30 cellular contexts compared by ENCODE assay signal in genomic region chr7:92044940-92045339, GRCh38.
"Had no signal": no experiment of that assay in that cellular context is flagged by ENCODE, and none has a peak within 500 bp of the region (broad histone marks: within the 10 kb centered on the region; RNA-seq: fewer than 3 reads in every experiment).

No MANE protein-coding gene starts in this region.

- DNase-seq: activated CD4-positive, alpha-beta memory T cell treated with anti-CD3 and anti-CD28 coated beads, Interleukin-2, amount 10 ng/mL, durations not matched to agents 7 days and 5 days; activated CD4-positive, alpha-beta T cell treated with anti-CD3 and anti-CD28 coated beads, Interleukin-2, amount 10 ng/mL, durations not matched to agents 24 days and 14 days; activated CD4-positive, CD25-positive, alpha-beta regulatory T cell treated with anti-CD3 and anti-CD28 coated beads, Interleukin-2, amount 50 U/mL, for 72 hours; activated CD8-positive, alpha-beta memory T cell treated with anti-CD3 and anti-CD28 coated beads, Interleukin-2, amount 50 U/mL, for 48 hours; activated gamma-delta T cell treated with Interleukin-2 at 50 U/mL for 16 hours; activated naive CD4-positive, alpha-beta T cell treated with anti-CD3 and anti-CD28 coated beads, Interleukin-2, amount 50 U/mL, for 16 hours; activated T-cell treated with anti-CD3 and anti-CD28 coated beads, Interleukin-2, amount 50 U/mL, for 24 hours; amniotic stem cell; brain microvascular endothelial cell; effector CD4-positive, alpha-beta T cell; hypothalamus; immature natural killer cell; mesendoderm; stimulated activated CD4-positive, alpha-beta T cell treated with anti-CD3 and anti-CD28 coated beads, Interleukin-1b, Interleukin-23, amount 100 ng/mL, for 48 hours; stimulated activated CD4-positive, alpha-beta T cell treated with anti-CD3 and anti-CD28 coated beads, Interleukin-4, amount 100 ng/mL, for 4 hours; stimulated activated CD8-positive, alpha-beta memory T cell treated with anti-CD3 and anti-CD28 coated beads, Interleukin-4, amount 100 ng/mL, for 48 hours; stimulated activated naive CD8-positive, alpha-beta T cell treated with anti-CD3 and anti-CD28 coated beads, Interleukin-15, amount 100 ng/mL, for 72 hours; substantia nigra; T-helper 17 cell; T1000; tibial artery had no signal

- H3K27me3 ChIP-seq: brain microvascular endothelial cell, gastroesophageal sphincter, tibial artery had no signal

- H3K27me3 Mint-ChIP-seq: activated CD4-positive, alpha-beta memory T cell treated with anti-CD3 and anti-CD28 coated beads, Interleukin-2, amount 10 ng/mL, durations not matched to agents 7 days and 5 days; activated CD4-positive, alpha-beta T cell treated with anti-CD3 and anti-CD28 coated beads, Interleukin-2, amount 10 ng/mL, durations not matched to agents 24 days and 14 days; activated T-cell treated with anti-CD3 and anti-CD28 coated beads, Interleukin-2, amount 50 U/mL, for 24 hours; central memory CD8-positive, alpha-beta T cell; dendritic cell treated with granulocyte-macrophage colony-stimulating factor and Interleukin-4, amounts not matched to agents 40 ng/mL and 50 ng/mL, for 4 days; natural killer cell treated with Interleukin-12 subunit alpha and Interleukin-12 subunit beta and Interleukin-15 and Interleukin-18, amount 100 ng/mL, for 72 hours; stimulated activated memory B cell treated with anti-CD40 and anti-IgM and Interleukin-4, amounts not matched to agents 10 μg/mL and 1 μg/mL and 100 μg/mL, for 72 hours; stimulated activated naive CD8-positive, alpha-beta T cell treated with anti-CD3 and anti-CD28 coated beads, Interleukin-15, amount 100 ng/mL, for 72 hours; T-helper 17 cell had no signal

- H3K4me2 ChIP-seq: smooth muscle cell had no signal

- H3K9me3 ChIP-seq: gastroesophageal sphincter, tibial artery had no signal

- H3K4me3 Mint-ChIP-seq: activated CD4-positive, alpha-beta memory T cell treated with anti-CD3 and anti-CD28 coated beads, Interleukin-2, amount 10 ng/mL, durations not matched to agents 7 days and 5 days; activated CD4-positive, alpha-beta T cell treated with anti-CD3 and anti-CD28 coated beads, Interleukin-2, amount 10 ng/mL, durations not matched to agents 24 days and 14 days; activated T-cell treated with anti-CD3 and anti-CD28 coated beads, Interleukin-2, amount 50 U/mL, for 24 hours; central memory CD8-positive, alpha-beta T cell; dendritic cell treated with granulocyte-macrophage colony-stimulating factor and Interleukin-4, amounts not matched to agents 40 ng/mL and 50 ng/mL, for 4 days; immature natural killer cell; natural killer cell treated with Interleukin-12 subunit alpha and Interleukin-12 subunit beta and Interleukin-15 and Interleukin-18, amount 100 ng/mL, for 72 hours; stimulated activated memory B cell treated with anti-CD40 and anti-IgM and Interleukin-4, amounts not matched to agents 10 μg/mL and 1 μg/mL and 100 μg/mL, for 72 hours; stimulated activated naive CD8-positive, alpha-beta T cell treated with anti-CD3 and anti-CD28 coated beads, Interleukin-15, amount 100 ng/mL, for 72 hours; T-helper 17 cell had no signal

- ATAC-seq: gastroesophageal sphincter; natural killer cell treated with Interleukin-12 subunit alpha and Interleukin-12 subunit beta and Interleukin-15 and Interleukin-18, amount 100 ng/mL, for 72 hours; sciatic nerve; stimulated activated memory B cell treated with anti-CD40 and anti-IgM and Interleukin-4, amounts not matched to agents 10 μg/mL and 1 μg/mL and 100 μg/mL, for 72 hours; stimulated activated naive CD8-positive, alpha-beta T cell treated with anti-CD3 and anti-CD28 coated beads, Interleukin-15, amount 100 ng/mL, for 72 hours; T-helper 17 cell had no signal

- H3K4me3 ChIP-seq: gastroesophageal sphincter, lung, smooth muscle cell, tibial artery had no signal

- H3K9me3 Mint-ChIP-seq: activated CD4-positive, alpha-beta memory T cell treated with anti-CD3 and anti-CD28 coated beads, Interleukin-2, amount 10 ng/mL, durations not matched to agents 7 days and 5 days; activated CD4-positive, alpha-beta T cell treated with anti-CD3 and anti-CD28 coated beads, Interleukin-2, amount 10 ng/mL, durations not matched to agents 24 days and 14 days; activated T-cell treated with anti-CD3 and anti-CD28 coated beads, Interleukin-2, amount 50 U/mL, for 24 hours; central memory CD8-positive, alpha-beta T cell; dendritic cell treated with granulocyte-macrophage colony-stimulating factor and Interleukin-4, amounts not matched to agents 40 ng/mL and 50 ng/mL, for 4 days; immature natural killer cell; natural killer cell treated with Interleukin-12 subunit alpha and Interleukin-12 subunit beta and Interleukin-15 and Interleukin-18, amount 100 ng/mL, for 72 hours; stimulated activated memory B cell treated with anti-CD40 and anti-IgM and Interleukin-4, amounts not matched to agents 10 μg/mL and 1 μg/mL and 100 μg/mL, for 72 hours; stimulated activated naive CD8-positive, alpha-beta T cell treated with anti-CD3 and anti-CD28 coated beads, Interleukin-15, amount 100 ng/mL, for 72 hours had no signal

- H3K27ac ChIP-seq: brain microvascular endothelial cell, epithelial cell of prostate had no signal

- H3K4me1 Mint-ChIP-seq: activated CD4-positive, alpha-beta memory T cell treated with anti-CD3 and anti-CD28 coated beads, Interleukin-2, amount 10 ng/mL, durations not matched to agents 7 days and 5 days; activated CD4-positive, alpha-beta T cell treated with anti-CD3 and anti-CD28 coated beads, Interleukin-2, amount 10 ng/mL, durations not matched to agents 24 days and 14 days; central memory CD8-positive, alpha-beta T cell; immature natural killer cell; stimulated activated memory B cell treated with anti-CD40 and anti-IgM and Interleukin-4, amounts not matched to agents 10 μg/mL and 1 μg/mL and 100 μg/mL, for 72 hours; stimulated activated naive CD8-positive, alpha-beta T cell treated with anti-CD3 and anti-CD28 coated beads, Interleukin-15, amount 100 ng/mL, for 72 hours; T-helper 17 cell had no signal

- H3K27ac Mint-ChIP-seq: activated CD4-positive, alpha-beta memory T cell treated with anti-CD3 and anti-CD28 coated beads, Interleukin-2, amount 10 ng/mL, durations not matched to agents 7 days and 5 days; activated CD4-positive, alpha-beta T cell treated with anti-CD3 and anti-CD28 coated beads, Interleukin-2, amount 10 ng/mL, durations not matched to agents 24 days and 14 days; activated T-cell treated with anti-CD3 and anti-CD28 coated beads, Interleukin-2, amount 50 U/mL, for 24 hours; dendritic cell treated with granulocyte-macrophage colony-stimulating factor and Interleukin-4, amounts not matched to agents 40 ng/mL and 50 ng/mL, for 4 days; natural killer cell treated with Interleukin-12 subunit alpha and Interleukin-12 subunit beta and Interleukin-15 and Interleukin-18, amount 100 ng/mL, for 72 hours; stimulated activated memory B cell treated with anti-CD40 and anti-IgM and Interleukin-4, amounts not matched to agents 10 μg/mL and 1 μg/mL and 100 μg/mL, for 72 hours; stimulated activated naive CD8-positive, alpha-beta T cell treated with anti-CD3 and anti-CD28 coated beads, Interleukin-15, amount 100 ng/mL, for 72 hours; T-helper 17 cell had no signal
